In genomic region chr5:160439205-160439600, GRCh38 we compare ENCODE assay signal across 1 cellular context.
TF ChIP-seq lines count a peak whose summit lies in the region.

No MANE protein-coding gene starts in this region.

TF ChIP-seq in HEK293, 187 proteins besides CTCF, POLR2A, EP300 and RAD21 (continued from another document):
- TF ChIP-seq PRDM10 (tag by site-specific recombination; IDR thresholded peaks at IDR 0.05) (peak; percentile 88), ZNF18 (tag by site-specific recombination; IDR thresholded peaks at IDR 0.05) (no peak), PBX3 (CRISPR knock-in tag; IDR thresholded peaks at IDR 0.05) (0 out of 2 replicates have a peak, but pooled peaks have one; percentile 5), ZNF239 (tag by site-specific recombination; IDR thresholded peaks at IDR 0.05) (no peak), ZNF174 (tag by site-specific recombination; IDR thresholded peaks at IDR 0.05) (no peak), ZNF280C (tag by site-specific recombination; IDR thresholded peaks at IDR 0.05) (no peak), ZNF530 (tag by site-specific recombination; IDR thresholded peaks at IDR 0.05; ENCODE audit: low read depth) (no peak), PRDM6 (tag by site-specific recombination; IDR thresholded peaks at IDR 0.05) (no peak), PRDM1 (tag by site-specific recombination; IDR thresholded peaks at IDR 0.05) (0 out of 2 replicates have a peak, but pooled peaks have one; percentile 28), TSHZ1 (tag by site-specific recombination; IDR thresholded peaks at IDR 0.05; ENCODE audit: borderline replicate concordance) (no peak), PRDM4 (tag by site-specific recombination; IDR thresholded peaks at IDR 0.05) (no peak), ZNF792 (tag by site-specific recombination; IDR thresholded peaks at IDR 0.05) (no peak), ZNF623 (tag by site-specific recombination; IDR thresholded peaks at IDR 0.05) (no peak), SCRT1 (tag by site-specific recombination; IDR thresholded peaks at IDR 0.05; ENCODE audit: borderline replicate concordance) (no peak), ZNF558 (tag by site-specific recombination; IDR thresholded peaks at IDR 0.05) (peak; percentile 20; the same call in 1 of the 2 replicates), ZNF426 (tag by site-specific recombination; IDR thresholded peaks at IDR 0.05) (no peak), ZNF341 (tag by site-specific recombination; IDR thresholded peaks at IDR 0.05; ENCODE audit: low read depth) (peak; percentile 76), ZNF660 (tag by site-specific recombination; IDR thresholded peaks at IDR 0.05) (peak; percentile 12; the same call in 1 of the 2 replicates), ZNF394 (tag by site-specific recombination; IDR thresholded peaks at IDR 0.05; ENCODE audit: borderline replicate concordance) (0 out of 2 replicates have a peak, but pooled peaks have one; percentile 14), KLF10 (tag by site-specific recombination; IDR thresholded peaks at IDR 0.05) (no peak), MZF1 (tag by site-specific recombination; IDR thresholded peaks at IDR 0.05; ENCODE audit: borderline replicate concordance) (peak; percentile 90), ZIC2 (tag by site-specific recombination; IDR thresholded peaks at IDR 0.05) (peak; percentile 66), ZNF707 (tag by site-specific recombination; IDR thresholded peaks at IDR 0.05) (no peak), ZNF416 (tag by site-specific recombination; IDR thresholded peaks at IDR 0.05) (no peak), ZNF548 (tag by site-specific recombination; IDR thresholded peaks at IDR 0.05) (no peak)
TF ChIP-seq in HEK293: peak in this region for 14.
